In the genomic region with DNA sequence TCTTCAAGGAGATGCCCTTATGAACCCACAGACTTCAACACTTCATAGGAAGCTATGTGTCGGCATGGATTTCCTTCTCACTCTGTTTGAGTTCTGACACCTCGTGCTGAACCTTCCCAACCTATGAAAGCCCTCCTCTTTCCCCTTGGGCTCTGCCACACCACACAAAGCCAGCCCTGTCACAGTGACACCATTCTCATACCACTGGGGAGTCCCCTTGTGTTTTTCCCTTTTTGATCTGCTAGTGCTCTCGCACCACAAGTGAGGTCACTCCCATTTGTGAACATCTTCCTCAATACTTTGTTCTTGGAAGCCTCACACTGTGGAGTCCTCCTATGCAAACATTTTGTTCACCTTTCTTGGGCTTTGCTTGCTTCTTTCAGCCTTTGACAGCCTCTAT, we compare ENCODE assay signal across 19 cellular contexts.
"Had no signal": no experiment of that assay in that cellular context is flagged by ENCODE, and none has a peak within 500 bp of the region (broad histone marks: within the 10 kb centered on the region; RNA-seq: fewer than 3 reads in every experiment).

No MANE protein-coding gene starts in this region.

- H3K4me3 ChIP-seq: coronary artery, dorsolateral prefrontal cortex, esophagus muscularis mucosa, gastrocnemius medialis, heart right ventricle, left lung, lower lobe of right lung, mucosa of descending colon had no signal

- H3K4me1 ChIP-seq: esophagus muscularis mucosa, gastrocnemius medialis, heart right ventricle, left lung, lower lobe of right lung had no signal

- H3K27ac ChIP-seq: coronary artery, dorsolateral prefrontal cortex, esophagus muscularis mucosa, gastrocnemius medialis, heart right ventricle, left lung, lower lobe of right lung had no signal

- H3K36me3 ChIP-seq: esophagus muscularis mucosa, gastrocnemius medialis, heart right ventricle, left lung, lower lobe of right lung had no signal

- H3K9me3 ChIP-seq: esophagus muscularis mucosa, gastrocnemius medialis, heart right ventricle, left lung, lower lobe of right lung had no signal

- DNase-seq: dermis blood vessel endothelial cell; dorsolateral prefrontal cortex; effector CD4-positive, alpha-beta T cell; effector memory CD4-positive, alpha-beta T cell; foreskin fibroblast; foreskin melanocyte; gastrocnemius medialis; glutamatergic neuron; head of caudate nucleus; heart right ventricle; hippocampal formation; left cardiac atrium; left lung; left ventricle myocardium superior; lower lobe of right lung; mesenchymal stem cell; mucosa of descending colon had no signal

- H3K27me3 ChIP-seq: dorsolateral prefrontal cortex, esophagus muscularis mucosa, gastrocnemius medialis, heart right ventricle, left lung had no signal

- ATAC-seq: gastrocnemius medialis, heart right ventricle, left cardiac atrium, left lung, left ventricle myocardium superior, lower lobe of right lung, mucosa of descending colon had no signal
